Comparison of ENCODE assay signal across 10 cellular contexts in the genomic region with DNA sequence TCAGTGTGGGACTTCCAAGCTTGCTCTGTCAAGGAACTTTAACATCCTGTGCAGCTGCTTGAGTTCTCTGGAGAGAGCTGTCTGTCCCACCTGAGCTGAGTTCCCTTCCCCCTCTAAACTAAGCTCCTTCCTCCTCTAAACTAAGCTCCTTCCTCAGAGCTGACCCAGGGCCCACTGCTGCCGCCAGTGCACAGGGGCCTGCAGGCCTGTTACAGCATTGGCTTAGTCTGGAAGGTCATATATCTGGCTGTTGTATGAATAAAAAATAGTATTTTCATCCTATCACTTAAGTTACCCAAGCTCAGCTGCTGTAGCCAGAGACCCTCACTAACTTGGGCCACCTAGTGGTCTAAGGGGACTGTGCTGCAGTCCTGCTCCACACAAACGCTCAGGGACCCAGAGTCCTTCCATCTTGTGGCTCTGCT.
DNase-seq lines count a peak whose midpoint lies in the region; ATAC-seq and TF ChIP-seq lines count a peak whose summit lies in the region.
"Had no signal": no experiment of that assay in that cellular context is flagged by ENCODE, and none has a peak within 500 bp of the region (broad histone marks: within the 10 kb centered on the region; RNA-seq: fewer than 3 reads in every experiment).

No MANE protein-coding gene starts in this region.

- H3K4me2 ChIP-seq in neural cell (ENCODE audit: low read length), result no peak overlapping the region

- no peak overlapping the region for H3K9ac ChIP-seq in neural cell (ENCODE audit: low read length)

- peak; percentile 12 for TF ChIP-seq CTCF in neural cell (IDR thresholded peaks at IDR 0.05; ENCODE audit: poor library complexity, severe bottlenecking)

- TF ChIP-seq RAD21 in neural cell (conservative IDR thresholded peaks at IDR 0.05), result no peak

- H3K79me2 ChIP-seq in neural cell (replicated peaks; ENCODE audit: insufficient read depth, low read length), result no peaks in the 10 kb centered on the region

- H3K9me2 ChIP-seq in neural cell (ENCODE audit: insufficient read depth, low read length), result no peaks in the 10 kb centered on the region

- no peaks in the 10 kb centered on the region for H3F3A ChIP-seq in neural cell (ENCODE audit: insufficient read depth, low read length, poor library complexity, severe bottlenecking)

- H3K27ac ChIP-seq in caudate nucleus (ENCODE audit: low read depth, low read length) (peak overlapping the region; percentile 6), neural cell (ENCODE audit: low read length) (no peak overlapping the region)

- no peaks in the 10 kb centered on the region for H3K27me3 ChIP-seq in neural cell (ENCODE audit: insufficient read depth, low read depth, low read length)
- H3K27me3 ChIP-seq: left lung had no signal

- ATAC-seq in GM21717 (IDR thresholded peaks at IDR 0.05; ENCODE audit: unreplicated experiment) (no peak), HG02678 (IDR thresholded peaks at IDR 0.05; ENCODE audit: unreplicated experiment) (no peak)

- DNase-seq in DMS53 (lab: John Stamatoyannopoulos, UW) (peak; percentile 88), NAMALWA (ENCODE audit: low spot score) (peak; percentile 54), caudate nucleus (lab: John Stamatoyannopoulos, UW) (no peak), COLO829 (ENCODE audit: low spot score) (no peak), amygdala (lab: John Stamatoyannopoulos, UW) (no peak)
- DNase-seq: left lung had no signal

- no peak overlapping the region for H2AFZ ChIP-seq in neural cell (ENCODE audit: low read depth, low read length)

- H3K9me3 ChIP-seq in neural cell (ENCODE audit: low read length), result no peaks in the 10 kb centered on the region
- H3K9me3 ChIP-seq: HAP-1, left lung had no signal

- no peaks in the 10 kb centered on the region for H3K36me3 ChIP-seq in neural cell (ENCODE audit: insufficient read depth, low read length)
- H3K36me3 ChIP-seq: HAP-1, left lung had no signal

- H4K20me1 ChIP-seq in neural cell (ENCODE audit: insufficient read depth), result no peaks in the 10 kb centered on the region

- TF ChIP-seq EP300 in neural cell (conservative IDR thresholded peaks at IDR 0.05; ENCODE audit: poor library complexity, severe bottlenecking), result no peak

- H3K4me3 ChIP-seq in neural cell (ENCODE audit: low read length), result no peak overlapping the region
- H3K4me3 ChIP-seq: HAP-1, left lung had no signal

TF ChIP-seq in neural cell, 6 proteins besides CTCF, POLR2A, EP300 and RAD21:
- TF ChIP-seq POLR2AphosphoS5 (IDR thresholded peaks at IDR 0.05), result no peak
- TF ChIP-seq SMC3 (conservative IDR thresholded peaks at IDR 0.05; ENCODE audit: poor library complexity), result no peak
- TF ChIP-seq EZH2 (IDR thresholded peaks at IDR 0.05; ENCODE audit: borderline replicate concordance, insufficient read depth, low read length, poor library complexity, severe bottlenecking), result no peak

Comparison
In these comparisons a context has a peak if more than half of its experiments do, and no peak if none do; other contexts are left out.
1. DNase-seq: peak in DMS53 (single experiment) and NAMALWA (single experiment); none in caudate nucleus (0 of 61), COLO829 (single experiment) and amygdala (0 of 56).